In genomic region chr10:63543576-63543962, GRCh38 we compare ENCODE assay signal across 17 cellular contexts. TPM values are rescaled to one million over a fixed set of nuclear protein-coding genes. Genes with fewer than 3 reads are reported as not detected.
DNase-seq lines count a peak whose midpoint lies in the region; ATAC-seq and TF ChIP-seq lines count a peak whose summit lies in the region.
"Had no signal": no experiment of that assay in that cellular context is flagged by ENCODE, and none has a peak within 500 bp of the region (broad histone marks: within the 10 kb centered on the region; RNA-seq: fewer than 3 reads in every experiment).

No MANE protein-coding gene starts in this region.

- no peak overlapping the region for H3K27ac ChIP-seq in breast epithelium
- H3K27ac ChIP-seq in OCI-LY1 (ENCODE audit: low read depth, low read length, poor library complexity, severe bottlenecking): no peak overlapping the region
- H3K27ac ChIP-seq: KMS-11 had no signal

- H3K9me2 ChIP-seq in OCI-LY1 (ENCODE audit: low read depth, low read length): no peaks in the 10 kb centered on the region

- no peaks in the 10 kb centered on the region for H4K20me1 ChIP-seq in OCI-LY1 (ENCODE audit: insufficient read depth, low read length)

- 0 out of 2 replicates have a peak, but pooled peaks cover 3% of the 10 kb centered on the region for H3K79me2 ChIP-seq in OCI-LY1 (ENCODE audit: insufficient read depth, low read length)

- H3K4me3 ChIP-seq in breast epithelium: no peak overlapping the region
- no peak overlapping the region for H3K4me3 ChIP-seq in OCI-LY1 (ENCODE audit: low read depth, low read length, poor library complexity, severe bottlenecking)
- peak overlapping the region; percentile 44 for H3K4me3 ChIP-seq in endocrine pancreas (ENCODE audit: control insufficient read depth, insufficient read depth, low read length)

- no peaks in the 10 kb centered on the region for H3K27me3 Mint-ChIP-seq in MCF 10A (ENCODE audit: insufficient read depth, unreplicated experiment)
- H3K27me3 Mint-ChIP-seq: CD4-positive, alpha-beta memory T cell had no signal

- POLR2A ChIA-PET in MCF 10A (lab: Yijun Ruan, JAX): interaction anchor here (7.6 kb wide), 1 partner anchor 8 kb away, joined by 58 read pairs; no protein-coding TSS in a partner anchor

- no peaks in the 10 kb centered on the region for H3K4me1 ChIP-seq in breast epithelium
- H3K4me1 ChIP-seq in OCI-LY1 (ENCODE audit: insufficient read depth, low read length, severe bottlenecking): peaks cover 14% of the 10 kb centered on the region
- H3K4me1 ChIP-seq in endocrine pancreas (ENCODE audit: control insufficient read depth, insufficient read depth, low read length): peaks cover 41% of the 10 kb centered on the region

- intact Hi-C loops in MCF 10A (cut with micrococcal nuclease): no loop called here
- intact Hi-C loops in breast epithelium (cut with DNase I; ENCODE audit: low total_unique reads): no loop called here

- no peak for TF ChIP-seq CTCF in MCF 10A (IDR thresholded peaks at IDR 0.05; ENCODE audit: unreplicated experiment)
- TF ChIP-seq CTCF in breast epithelium (IDR thresholded peaks at IDR 0.05): no peak
- no peak for TF ChIP-seq CTCF in OCI-LY1 (IDR thresholded peaks at IDR 0.05; ENCODE audit: low read length)

- H3K9ac ChIP-seq in OCI-LY1 (ENCODE audit: low read length): no peak overlapping the region; the same call in 1 of the 2 replicates
- no peak overlapping the region for H3K9ac ChIP-seq in endocrine pancreas (ENCODE audit: control insufficient read depth, insufficient read depth, low read length)
- H3K9ac ChIP-seq: KMS-11 had no signal

- CTCF ChIA-PET in MCF 10A (lab: Yijun Ruan, JAX): no interaction called here

- no peaks in the 10 kb centered on the region for H3K27me3 ChIP-seq in breast epithelium
- H3K27me3 ChIP-seq in OCI-LY1 (ENCODE audit: insufficient read depth, low read length): no peaks in the 10 kb centered on the region
- no peaks in the 10 kb centered on the region for H3K27me3 ChIP-seq in endocrine pancreas (ENCODE audit: control insufficient read depth, insufficient read depth, low read length)

- peak overlapping the region; percentile 38 for H3K4me2 ChIP-seq in OCI-LY1 (ENCODE audit: low read length)
- H3K4me2 ChIP-seq: KMS-11 had no signal

- no peak for TF ChIP-seq POLR2A in breast epithelium (IDR thresholded peaks at IDR 0.05)

- no peak overlapping the region for H2AFZ ChIP-seq in OCI-LY1 (ENCODE audit: low read length)

- no peaks in the 10 kb centered on the region for H3K9me3 ChIP-seq in breast epithelium
- H3K9me3 ChIP-seq in OCI-LY1 (ENCODE audit: low read length): no peaks in the 10 kb centered on the region
- no peaks in the 10 kb centered on the region for H3K9me3 ChIP-seq in endocrine pancreas (ENCODE audit: control insufficient read depth, low read length)

- ATAC-seq in HG02678 (IDR thresholded peaks at IDR 0.05; ENCODE audit: unreplicated experiment) (no peak), HG02938 (IDR thresholded peaks at IDR 0.05; ENCODE audit: unreplicated experiment) (no peak)

- H3K4me1 Mint-ChIP-seq in MCF 10A (ENCODE audit: insufficient read depth, unreplicated experiment): peaks cover 15% of the 10 kb centered on the region

- DNase-seq in MCF 10A (ENCODE audit: unreplicated experiment): no peak
- DNase-seq in breast epithelium (ENCODE audit: low spot score in 2 of 2): no peak
- DNase-seq in NCI-H526 treated with DMSO at 0.1 percent for 48 hours (lab: John Stamatoyannopoulos, UW): no peak
- DNase-seq in NCI-H1417 treated with DMSO at 0.1 percent for 48 hours (lab: John Stamatoyannopoulos, UW): no peak
- DNase-seq: CD4-positive, alpha-beta memory T cell; DMS79; NCI-H1092 treated with DMSO at 0.1 percent for 48 hours; NCI-H2081; NCI-H446 treated with DMSO at 0.1 percent for 48 hours; NK-92 treated with Interleukin-12 subunit alpha and Interleukin-12 subunit beta, amount 100 ng/mL, for 24 hours; Right ventricle myocardium superior; SW 1271 had no signal

- H3K4me3 Mint-ChIP-seq in MCF 10A (ENCODE audit: unreplicated experiment): no peak overlapping the region

- H3K36me3 ChIP-seq in breast epithelium: no peaks in the 10 kb centered on the region
- H3K36me3 ChIP-seq in OCI-LY1 (ENCODE audit: insufficient read depth, low read length): no peaks in the 10 kb centered on the region
- no peaks in the 10 kb centered on the region for H3K36me3 ChIP-seq in endocrine pancreas (ENCODE audit: control insufficient read depth, insufficient read depth, low read length)

- BruUV-seq in MCF 10A (replicated peaks; lab: Mats Ljungman, UMichigan): no TSS peak

- peaks cover 14% of the 10 kb centered on the region for H3K36me3 Mint-ChIP-seq in MCF 10A (ENCODE audit: insufficient read depth, unreplicated experiment)

- no peaks in the 10 kb centered on the region for H3F3A ChIP-seq in OCI-LY1 (ENCODE audit: insufficient read depth, low read length)

- peak overlapping the region; percentile 78 for H3K27ac Mint-ChIP-seq in MCF 10A (ENCODE audit: low read depth, unreplicated experiment)

- no peaks in the 10 kb centered on the region for H3K9me3 Mint-ChIP-seq in MCF 10A (ENCODE audit: unreplicated experiment)
- H3K9me3 Mint-ChIP-seq: CD4-positive, alpha-beta memory T cell had no signal

RNA-seq across cellular contexts. Expression of gene REEP3, which starts 22.4 kb away (rescaled TPM):
- total RNA-seq in MCF 10A (2022) (51.8 and 69.0 TPM in 2 replicates), breast epithelium (10 to 100 TPM; 55.4 to 74.1 (median 63.6) TPM)
